23 cellular contexts compared by ENCODE assay signal in genomic region chr7:124915242-124915641, GRCh38. TPM values are rescaled to one million over a fixed set of nuclear protein-coding genes. Genes with fewer than 3 reads are reported as not detected.
DNase-seq lines count a peak whose midpoint lies in the region; ATAC-seq, FAIRE-seq and TF ChIP-seq lines count a peak whose summit lies in the region.
"Had no signal": no experiment of that assay in that cellular context is flagged by ENCODE, and none has a peak within 500 bp of the region (broad histone marks: within the 10 kb centered on the region; RNA-seq: fewer than 3 reads in every experiment).

No MANE protein-coding gene starts in this region.

- H4K20me1 ChIP-seq in MM.1S (ENCODE audit: insufficient read depth, low read length), result no peaks in the 10 kb centered on the region
- H4K20me1 ChIP-seq in HepG2 (ENCODE audit: insufficient read depth, low read length), result no peaks in the 10 kb centered on the region

- H3K36me3 ChIP-seq in MM.1S (replicated peaks; ENCODE audit: insufficient read depth, low read length) (no peaks in the 10 kb centered on the region; the same call in 1 of the 2 replicates), HepG2 (replicated peaks in 1 of 2; ENCODE audit: control insufficient read depth in 1 of 2, insufficient read depth in 2 of 2, low read length in 2 of 2) (no peaks in the 10 kb centered on the region; a peak in 2 of 5 replicates), adrenal gland (replicated peaks in 1 of 2) (no peaks in the 10 kb centered on the region)

- TF ChIP-seq CTCF in MM.1S (IDR thresholded peaks at IDR 0.05; ENCODE audit: low read length), result no peak
- TF ChIP-seq CTCF in HepG2 (CRISPR knock-in tag; IDR thresholded peaks at IDR 0.05), result no peak
- TF ChIP-seq CTCF in adrenal gland (IDR thresholded peaks at IDR 0.05), result no peak

- FAIRE-seq in HepG2 (lab: Jason Lieb, UNC), result no peak
- FAIRE-seq: astrocyte, colon, D721Med, endothelial cell of umbilical vein had no signal

- H3K27ac ChIP-seq in MM.1S (ENCODE audit: low read length) (peak overlapping the region; percentile 53), HepG2 (ENCODE audit: extremely low read length, insufficient read depth, low read length) (no peak overlapping the region), adrenal gland (no peak overlapping the region)
- H3K27ac ChIP-seq: HL-60 had no signal

- H2AFZ ChIP-seq in MM.1S (ENCODE audit: low read length), result no peak overlapping the region
- H2AFZ ChIP-seq in HepG2 (ENCODE audit: low read length), result no peak overlapping the region

- H3K27ac Mint-ChIP-seq in activated CD4-positive, alpha-beta memory T cell treated with anti-CD3 and anti-CD28 coated beads for 36 hours, result no peak overlapping the region
- H3K27ac Mint-ChIP-seq: B cell, H9 had no signal

- no peak for TF ChIP-seq RAD21 in HepG2 (CRISPR knock-in tag; IDR thresholded peaks at IDR 0.05)

- no peaks in the 10 kb centered on the region for H3K9me2 ChIP-seq in MM.1S (replicated peaks; ENCODE audit: insufficient read depth, low read length)

- no peaks in the 10 kb centered on the region for H3K9me3 ChIP-seq in MM.1S (replicated peaks; ENCODE audit: insufficient read depth, low read length)
- H3K9me3 ChIP-seq in HepG2 (ENCODE audit: low read length), result no peaks in the 10 kb centered on the region
- H3K9me3 ChIP-seq in adrenal gland (replicated peaks in 1 of 3), result no peaks in the 10 kb centered on the region
- H3K9me3 ChIP-seq: mucosa of descending colon had no signal

- ATAC-seq in GM19025 (IDR thresholded peaks at IDR 0.05; ENCODE audit: low read depth, unreplicated experiment) (peak; percentile 40), GM21619 (IDR thresholded peaks at IDR 0.05; ENCODE audit: unreplicated experiment) (peak; percentile 40), HG03039 (IDR thresholded peaks at IDR 0.05; ENCODE audit: unreplicated experiment) (peak; percentile 40), HepG2 (no peak)
- ATAC-seq: left lobe of liver, mucosa of descending colon had no signal

- no peak overlapping the region for H3K4me3 Mint-ChIP-seq in activated CD4-positive, alpha-beta memory T cell treated with anti-CD3 and anti-CD28 coated beads for 36 hours
- H3K4me3 Mint-ChIP-seq: B cell, H9 had no signal

- no TSS peak for BruUV-seq in HepG2 (replicated peaks; lab: Mats Ljungman, UMichigan)

- TF ChIP-seq POLR2A in HepG2 (IDR thresholded peaks at IDR 0.05; ENCODE audit: insufficient read depth in 1 of 2, low read depth in 2 of 2, low read length in 2 of 2) (no peak), adrenal gland (IDR thresholded peaks at IDR 0.05) (no peak)

- CTCF ChIA-PET in HepG2 (lab: Yijun Ruan, JAX; ENCODE audit: low intra/inter-chr PET ratio, low total read pairs), result no interaction called here
- CTCF ChIA-PET in activated CD4-positive, alpha-beta memory T cell treated with anti-CD3 and anti-CD28 coated beads for 36 hours (lab: Charles Lee), result interaction anchor here (0.5 kb wide), 1 partner anchor 1987 kb away, joined by 3 read pairs; no protein-coding TSS in a partner anchor

- intact Hi-C loops in HepG2 (cut with micrococcal nuclease; ENCODE audit: unreplicated experiment) (no loop called here), adrenal gland (cut with DNase I) (no loop called here)
- intact Hi-C loops in activated CD4-positive, alpha-beta memory T cell treated with anti-CD3 and anti-CD28 coated beads for 36 hours (cut with micrococcal nuclease), result no loop called here

- 98% methylated on average over 1 of the region's 1 CpG for WGBS in HepG2 (ENCODE audit: low lambda C conversion rate)
- WGBS in adrenal gland, 4 donors, result 87 to 96% (median 92%) methylated on average over 1 of the region's 1 CpG

- H3F3A ChIP-seq in MM.1S (ENCODE audit: insufficient read depth, low read length), result peaks cover 22% of the 10 kb centered on the region

- no peaks in the 10 kb centered on the region for H3K27me3 ChIP-seq in MM.1S (replicated peaks; ENCODE audit: insufficient read depth, low read length)
- no peaks in the 10 kb centered on the region for H3K27me3 ChIP-seq in HepG2 (ENCODE audit: control insufficient read depth in 1 of 2, insufficient read depth in 2 of 2, low read length in 2 of 2)
- H3K27me3 ChIP-seq in adrenal gland, result no peaks in the 10 kb centered on the region

- H3K4me2 ChIP-seq in MM.1S (ENCODE audit: low read depth, low read length), result peak overlapping the region; percentile 63
- no peak overlapping the region for H3K4me2 ChIP-seq in HepG2 (ENCODE audit: low read depth, low read length)

- H3K36me3 Mint-ChIP-seq in activated CD4-positive, alpha-beta memory T cell treated with anti-CD3 and anti-CD28 coated beads for 36 hours, result peaks cover 14% of the 10 kb centered on the region

- no peaks in the 10 kb centered on the region for H3K27me3 Mint-ChIP-seq in activated CD4-positive, alpha-beta memory T cell treated with anti-CD3 and anti-CD28 coated beads for 36 hours
- H3K27me3 Mint-ChIP-seq: B cell had no signal

- in situ Hi-C loops in HepG2 (cut with HindIII; ENCODE audit: extremely low pct_ligation_motif_present, low pct_unique_long_range_greater_than_20kb), result no loop called here

- H3K9ac ChIP-seq in MM.1S (ENCODE audit: low read length) (peak overlapping the region; percentile 38; the same call in 1 of the 2 replicates), HepG2 (ENCODE audit: insufficient read depth, low read depth, low read length) (no peak overlapping the region)

- peaks cover 72% of the 10 kb centered on the region for H3K79me2 ChIP-seq in MM.1S (ENCODE audit: low read length)
- H3K79me2 ChIP-seq in HepG2 (ENCODE audit: insufficient read depth, low read length), result peaks cover 6% of the 10 kb centered on the region

- peak; percentile 55 for DNase-seq in MM.1S
- DNase-seq in HepG2 (ENCODE audit: low spot score), result no peak
- no peak for DNase-seq in activated CD4-positive, alpha-beta memory T cell treated with anti-CD3 and anti-CD28 coated beads for 36 hours
- no peak for DNase-seq in adrenal gland
- DNase-seq in NCI-H1092 (lab: John Stamatoyannopoulos, UW), result no peak
- DNase-seq: activated CD4-positive, alpha-beta T cell treated with anti-CD3 and anti-CD28 coated beads for 1 hour; foreskin melanocyte; H9; mucosa of descending colon; NCI-H1417; NCI-H345; SHP77 treated with DMSO at 0.1 percent for 48 hours; stimulated activated CD4-positive, alpha-beta T cell treated with anti-CD3 and anti-CD28 coated beads, Interleukin-4, amount 100 ng/mL, for 24 hours had no signal

- H3K4me3 ChIP-seq in MM.1S (ENCODE audit: low read length) (peak overlapping the region; percentile 3), HepG2 (replicated peaks in 1 of 3; ENCODE audit: insufficient read depth in 1 of 3, low read depth in 2 of 3, low read length in 3 of 3) (no peak overlapping the region), adrenal gland (no peak overlapping the region)
- H3K4me3 ChIP-seq: mucosa of descending colon had no signal

- peaks cover under 1% of the 10 kb centered on the region for H3K4me1 Mint-ChIP-seq in activated CD4-positive, alpha-beta memory T cell treated with anti-CD3 and anti-CD28 coated beads for 36 hours (ENCODE audit: low read depth)
- H3K4me1 Mint-ChIP-seq: B cell had no signal

- POLR2A ChIA-PET in HepG2 (lab: Yijun Ruan, JAX), result no interaction called here
- POLR2A ChIA-PET in activated CD4-positive, alpha-beta memory T cell treated with anti-CD3 and anti-CD28 coated beads for 36 hours (lab: Charles Lee), result interaction anchor here (1.0 kb wide), 1 partner anchor 14 kb away, joined by 4 read pairs; the partner anchor contains the start of gene POT1

- H3K4me1 ChIP-seq in MM.1S (ENCODE audit: low read length) (peaks cover 49% of the 10 kb centered on the region), HepG2 (ENCODE audit: insufficient read depth, low read length) (no peaks in the 10 kb centered on the region), adrenal gland (replicated peaks in 1 of 2) (no peaks in the 10 kb centered on the region)

- H3K9me3 Mint-ChIP-seq in activated CD4-positive, alpha-beta memory T cell treated with anti-CD3 and anti-CD28 coated beads for 36 hours, result no peaks in the 10 kb centered on the region
- H3K9me3 Mint-ChIP-seq: H9 had no signal

- TF ChIP-seq EP300 in HepG2 (IDR thresholded peaks at IDR 0.05; ENCODE audit: low read depth in 2 of 2, low read length in 2 of 2), result no peak
- no peak for TF ChIP-seq EP300 in HepG2 (CRISPR knock-in tag; IDR thresholded peaks at IDR 0.05; ENCODE audit: borderline replicate concordance)

TF ChIP-seq in HepG2, 621 proteins besides CTCF, POLR2A, EP300 and RAD21 (continues in another document):
- no peak for TF ChIP-seq KDM1A (CRISPR knock-in tag; IDR thresholded peaks at IDR 0.05)
- TF ChIP-seq ZNF543 (CRISPR knock-in tag; IDR thresholded peaks at IDR 0.05), result no peak
- TF ChIP-seq EHMT2 (IDR thresholded peaks at IDR 0.05; ENCODE audit: borderline replicate concordance, low read depth, low read length), result no peak
- TF ChIP-seq ZNF264 (CRISPR knock-in tag; IDR thresholded peaks at IDR 0.05), result no peak
- no peak for TF ChIP-seq TOE1 (CRISPR knock-in tag; IDR thresholded peaks at IDR 0.05)
- TF ChIP-seq SMARCE1 (IDR thresholded peaks at IDR 0.05; ENCODE audit: borderline replicate concordance), result no peak

RNA-seq across cellular contexts. Expression of gene POT1, which starts 14.4 kb away (rescaled TPM):
- total RNA-seq in HepG2 (2016; rRNA removed; fragmentation: Illumina TruSeq; extraction: Trizol) (21.7 and 31.3 TPM in 2 replicates), adrenal gland (10 to 100 TPM; 12.9 to 39.7 (median 27.8) TPM)
- total RNA-seq in HepG2 (2016; cell fraction: cytosol; rRNA removed; fragmentation: Illumina TruSeq; extraction: Trizol; ENCODE audit: low read depth), result 2.5 and 4.0 TPM in 2 replicates
- 19.9 and 33.8 TPM in 2 replicates for total RNA-seq in HepG2 (2016; cell fraction: insoluble cytoplasmic fraction; rRNA removed; fragmentation: Illumina TruSeq; extraction: Trizol)
- 11.3 and 11.5 TPM in 2 replicates for total RNA-seq in HepG2 (2016; cell fraction: membrane; rRNA removed; fragmentation: Illumina TruSeq; extraction: Trizol)
- total RNA-seq in HepG2 (2016; cell fraction: nucleus; rRNA removed; fragmentation: Illumina TruSeq; extraction: Trizol), result 38.6 and 41.1 TPM in 2 replicates
- polyA plus RNA-seq in HepG2 (2011; rRNA removed) (19.4 and 23.4 TPM in 2 replicates), adrenal gland (10 to 100 TPM in 1 of 3 donors, 1 to 10 TPM in 2; 7.0 to 28.4 (median 9.2) TPM)
- polyA plus RNA-seq in HepG2 (2011; cell fraction: cytosol; rRNA removed), result 8.1 and 12.5 TPM in 2 replicates
- 20.0 and 21.9 TPM in 2 replicates for polyA plus RNA-seq in HepG2 (2011; cell fraction: nucleus; rRNA removed)
- polyA plus RNA-seq in HepG2 (2012), result 13.1 and 20.0 TPM in 2 replicates
- polyA plus RNA-seq in HepG2 (2016; cell fraction: cytosol; fragmentation: Illumina TruSeq; extraction: Trizol; ENCODE audit: low read depth), result 1.3 and 1.4 TPM in 2 replicates
- polyA plus RNA-seq in HepG2 (2016; cell fraction: insoluble cytoplasmic fraction; fragmentation: Illumina TruSeq; extraction: Trizol; ENCODE audit: low read depth), result 18.9 and 23.0 TPM in 2 replicates
- polyA plus RNA-seq in HepG2 (2016; cell fraction: membrane; fragmentation: Illumina TruSeq; extraction: Trizol; ENCODE audit: low read depth), result 3.0 and 4.3 TPM in 2 replicates
- 14.2 and 19.4 TPM in 2 replicates for polyA plus RNA-seq in HepG2 (2016; cell fraction: nucleus; fragmentation: Illumina TruSeq; extraction: Trizol; ENCODE audit: insufficient read depth, low read depth)
- 26.3 and 52.8 TPM in 2 replicates for polyA minus RNA-seq in HepG2 (2011; rRNA and poly(A)+ RNA removed; ENCODE audit: low replicate concordance)
- 17.5 and 18.4 TPM in 2 replicates for polyA minus RNA-seq in HepG2 (2011; cell fraction: cytosol; rRNA and poly(A)+ RNA removed)
- polyA minus RNA-seq in HepG2 (2011; cell fraction: nucleus; rRNA and poly(A)+ RNA removed), result 140 and 189 TPM in 2 replicates
- total RNA-seq in activated CD4-positive, alpha-beta memory T cell treated with anti-CD3 and anti-CD28 coated beads for 36 hours, result 10 to 100 TPM; 32.7 to 32.8 TPM
